ENCODE assay signal across 22 cellular contexts in the genomic region with DNA sequence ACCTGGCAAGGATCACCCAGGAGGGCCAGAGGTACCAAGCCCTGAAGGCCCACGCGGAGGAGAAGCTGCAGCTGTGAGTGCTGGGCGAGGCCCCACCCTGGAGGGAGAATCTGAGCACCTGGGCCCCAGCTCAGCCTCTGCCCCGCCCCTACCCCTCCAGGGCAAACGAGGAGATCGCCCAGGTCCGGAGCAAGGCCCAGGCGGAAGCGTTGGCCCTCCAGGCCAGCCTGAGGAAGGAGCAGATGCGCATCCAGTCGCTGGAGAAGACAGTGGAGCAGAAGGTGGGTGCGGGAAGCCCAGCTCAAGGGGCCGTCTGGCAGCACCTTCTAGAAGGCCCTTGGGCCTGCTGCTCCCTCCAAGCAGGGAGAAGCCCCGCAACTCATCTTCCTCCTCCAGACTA. TPM values are rescaled to one million over a fixed set of nuclear protein-coding genes. Genes with fewer than 3 reads are reported as not detected.
"Had no signal": no experiment of that assay in that cellular context is flagged by ENCODE, and none has a peak within 500 bp of the region (broad histone marks: within the 10 kb centered on the region; RNA-seq: fewer than 3 reads in every experiment).

No MANE protein-coding gene starts in this region.

- H3K27me3 Mint-ChIP-seq: activated naive CD8-positive, alpha-beta T cell treated with anti-CD3 and anti-CD28 coated beads for 36 hours; naive thymus-derived CD4-positive, alpha-beta T cell; T-cell had no signal

- H3K27me3 ChIP-seq: upper lobe of left lung had no signal

- H3K9me3 Mint-ChIP-seq: activated naive CD8-positive, alpha-beta T cell treated with anti-CD3 and anti-CD28 coated beads for 36 hours; naive thymus-derived CD4-positive, alpha-beta T cell; neural crest cell; T-cell; T-helper 2 cell treated with Interferon-gamma antibody and Interleukin-4, amounts not matched to agents 5 μg/mL and 100 μg/mL, for 36 hours had no signal

- H3K4me3 ChIP-seq: coronary artery, heart left ventricle, lung, spleen, upper lobe of left lung had no signal

- H3K9me3 ChIP-seq: heart left ventricle, spleen, upper lobe of left lung had no signal

- FAIRE-seq: astrocyte, kidney had no signal

- H3K27ac Mint-ChIP-seq: activated naive CD8-positive, alpha-beta T cell treated with anti-CD3 and anti-CD28 coated beads for 36 hours; T-cell; T-helper 2 cell treated with Interferon-gamma antibody and Interleukin-4, amounts not matched to agents 5 μg/mL and 100 μg/mL, for 36 hours had no signal

- H3K4me3 Mint-ChIP-seq: activated naive CD8-positive, alpha-beta T cell treated with anti-CD3 and anti-CD28 coated beads for 36 hours; naive thymus-derived CD4-positive, alpha-beta T cell; neural crest cell; T-cell; T-helper 2 cell treated with Interferon-gamma antibody and Interleukin-4, amounts not matched to agents 5 μg/mL and 100 μg/mL, for 36 hours had no signal

- H3K27ac ChIP-seq: coronary artery, heart left ventricle, spleen, upper lobe of left lung, VCaP had no signal

- DNase-seq: activated CD4-positive, alpha-beta T cell treated with anti-CD3 and anti-CD28 coated beads for 1 hour; activated CD4-positive, alpha-beta T cell treated with anti-CD3 and anti-CD28 coated beads, Interleukin-2, amount 50 U/mL, for 4 hours; activated CD8-positive, alpha-beta memory T cell treated with anti-CD3 and anti-CD28 coated beads for 24 hours; activated CD8-positive, alpha-beta memory T cell treated with anti-CD3 and anti-CD28 coated beads, Interleukin-2, amount 50 U/mL, for 4 hours; activated naive CD8-positive, alpha-beta T cell treated with anti-CD3 and anti-CD28 coated beads for 36 hours; activated T-cell treated with anti-CD3 and anti-CD28 coated beads, Interleukin-2, amount 50 U/mL, for 48 hours; cerebellar nuclear complex; heart left ventricle; kidney; naive thymus-derived CD4-positive, alpha-beta T cell; retina; spleen; stimulated activated CD4-positive, alpha-beta T cell treated with anti-CD3 and anti-CD28 coated beads, Interleukin-4, amount 100 ng/mL, for 1 hour; stimulated activated naive CD8-positive, alpha-beta T cell treated with anti-CD3 and anti-CD28 coated beads, Interleukin-15, Interleukin-2, amounts not matched to agents 100 U/mL and 50 U/mL, for 24 hours; T-cell had no signal

- H3K4me1 Mint-ChIP-seq: activated naive CD8-positive, alpha-beta T cell treated with anti-CD3 and anti-CD28 coated beads for 36 hours; naive thymus-derived CD4-positive, alpha-beta T cell; neural crest cell; T-cell had no signal

- ATAC-seq: heart left ventricle; naive thymus-derived CD4-positive, alpha-beta T cell; stimulated activated naive CD8-positive, alpha-beta T cell treated with anti-CD3 and anti-CD28 coated beads, Interleukin-15, Interleukin-2, amounts not matched to agents 100 U/mL and 50 U/mL, for 24 hours; T-cell had no signal

RNA-seq across cellular contexts. Expression of a gene that starts 48.5 kb away (rescaled TPM):
- polyA plus RNA-seq: naive thymus-derived CD4-positive, alpha-beta T cell had no signal
